30 cellular contexts compared by ENCODE assay signal in the genomic region with DNA sequence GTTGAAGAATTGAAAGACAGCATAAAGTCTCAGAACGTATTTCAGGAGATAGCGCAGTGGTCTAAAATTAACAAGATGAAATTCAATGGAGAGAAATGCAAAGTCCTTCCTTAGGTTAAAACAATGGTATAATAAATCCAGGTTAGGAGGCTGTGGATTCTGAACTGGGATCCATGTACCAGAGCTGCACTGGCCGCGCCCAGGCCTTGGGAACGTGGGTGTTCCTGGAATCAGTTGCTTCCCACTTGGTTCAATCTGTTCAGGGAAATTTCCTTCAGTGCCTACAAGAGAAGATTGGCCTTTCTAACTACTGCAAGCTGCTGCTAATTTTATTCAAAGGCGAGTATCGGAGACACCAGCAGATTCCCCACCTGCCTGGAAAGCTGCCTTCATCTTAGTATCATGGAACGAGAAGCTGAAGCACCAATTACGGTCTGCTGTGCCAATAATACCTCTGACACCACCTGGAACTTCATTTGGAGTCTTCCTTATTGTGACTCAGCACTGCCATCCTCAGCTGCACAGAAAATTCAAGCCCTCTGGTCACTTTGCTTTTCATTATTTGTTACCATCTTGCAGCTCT. TPM values are rescaled to one million over a fixed set of nuclear protein-coding genes. Genes with fewer than 3 reads are reported as not detected.
"Had no signal": no experiment of that assay in that cellular context is flagged by ENCODE, and none has a peak within 500 bp of the region (broad histone marks: within the 10 kb centered on the region; RNA-seq: fewer than 3 reads in every experiment).

No MANE protein-coding gene starts in this region.

- H3K4me3 ChIP-seq: adrenal gland, body of pancreas, gastroesophageal sphincter, pancreas, psoas muscle, sigmoid colon, thyroid gland, upper lobe of left lung, vagina had no signal

- H3K27ac Mint-ChIP-seq: activated naive CD8-positive, alpha-beta T cell treated with anti-CD3 and anti-CD28 coated beads for 36 hours; mesothelial cell of epicardium; naive thymus-derived CD4-positive, alpha-beta T cell; stimulated activated memory B cell treated with anti-CD40 and anti-IgM and Interleukin-4, amounts not matched to agents 10 μg/mL and 1 μg/mL and 100 μg/mL, for 72 hours; stimulated activated naive CD8-positive, alpha-beta T cell treated with anti-CD3 and anti-CD28 coated beads, Interleukin-15, amount 100 ng/mL, for 72 hours had no signal

- H3K27me3 ChIP-seq: adrenal gland, body of pancreas, gastroesophageal sphincter, pancreas, sigmoid colon, thyroid gland, upper lobe of left lung, vagina had no signal

- H3K4me1 Mint-ChIP-seq: activated naive CD8-positive, alpha-beta T cell treated with anti-CD3 and anti-CD28 coated beads for 36 hours; mesothelial cell of epicardium; naive thymus-derived CD4-positive, alpha-beta T cell; stimulated activated memory B cell treated with anti-CD40 and anti-IgM and Interleukin-4, amounts not matched to agents 10 μg/mL and 1 μg/mL and 100 μg/mL, for 72 hours; stimulated activated naive CD8-positive, alpha-beta T cell treated with anti-CD3 and anti-CD28 coated beads, Interleukin-15, amount 100 ng/mL, for 72 hours had no signal

- ATAC-seq: body of pancreas; gastroesophageal sphincter; left colon; naive thymus-derived CD4-positive, alpha-beta T cell; pancreas; psoas muscle; stimulated activated memory B cell treated with anti-CD40 and anti-IgM and Interleukin-4, amounts not matched to agents 10 μg/mL and 1 μg/mL and 100 μg/mL, for 72 hours; stimulated activated naive CD8-positive, alpha-beta T cell treated with anti-CD3 and anti-CD28 coated beads, Interleukin-15, amount 100 ng/mL, for 72 hours had no signal

- DNase-seq: activated CD4-positive, alpha-beta T cell treated with anti-CD3 and anti-CD28 coated beads for 4 hours; activated CD4-positive, alpha-beta T cell treated with anti-CD3 and anti-CD28 coated beads, Interleukin-2, amount 50 U/mL, for 4 hours; activated effector memory CD4-positive, alpha-beta T cell treated with Interleukin-2 at 50 U/mL for 16 hours; activated naive CD4-positive, alpha-beta T cell treated with Interleukin-2 at 50 U/mL for 16 hours; activated naive CD8-positive, alpha-beta T cell treated with anti-CD3 and anti-CD28 coated beads for 36 hours; adrenal gland; aorta; body of pancreas; hippocampal formation; kidney; left colon; mammary epithelial cell; naive thymus-derived CD4-positive, alpha-beta T cell; nucleus accumbens; pancreas; psoas muscle; sigmoid colon; small intestine; stimulated activated CD4-positive, alpha-beta T cell treated with anti-CD3 and anti-CD28 coated beads, Interleukin-4, amount 100 ng/mL, for 24 hours; stimulated activated naive CD8-positive, alpha-beta T cell treated with anti-CD3 and anti-CD28 coated beads, Interleukin-15, amount 100 ng/mL, for 72 hours; thyroid gland had no signal

- H3K36me3 Mint-ChIP-seq: activated naive CD8-positive, alpha-beta T cell treated with anti-CD3 and anti-CD28 coated beads for 36 hours; mesothelial cell of epicardium; naive thymus-derived CD4-positive, alpha-beta T cell; stimulated activated memory B cell treated with anti-CD40 and anti-IgM and Interleukin-4, amounts not matched to agents 10 μg/mL and 1 μg/mL and 100 μg/mL, for 72 hours had no signal

- H3K27ac ChIP-seq: adrenal gland, body of pancreas, gastroesophageal sphincter, pancreas, psoas muscle, sigmoid colon, thyroid gland, upper lobe of left lung, vagina, VCaP had no signal

- H3K4me1 ChIP-seq: adrenal gland, body of pancreas, gastroesophageal sphincter, pancreas, psoas muscle, sigmoid colon, thyroid gland, upper lobe of left lung, vagina had no signal

- H3K4me3 Mint-ChIP-seq: activated naive CD8-positive, alpha-beta T cell treated with anti-CD3 and anti-CD28 coated beads for 36 hours; mesothelial cell of epicardium; naive thymus-derived CD4-positive, alpha-beta T cell; stimulated activated memory B cell treated with anti-CD40 and anti-IgM and Interleukin-4, amounts not matched to agents 10 μg/mL and 1 μg/mL and 100 μg/mL, for 72 hours; stimulated activated naive CD8-positive, alpha-beta T cell treated with anti-CD3 and anti-CD28 coated beads, Interleukin-15, amount 100 ng/mL, for 72 hours had no signal

- H3K9me3 ChIP-seq: adrenal gland, body of pancreas, gastroesophageal sphincter, pancreas, psoas muscle, sigmoid colon, thyroid gland, upper lobe of left lung, vagina had no signal

- H3K27me3 Mint-ChIP-seq: activated naive CD8-positive, alpha-beta T cell treated with anti-CD3 and anti-CD28 coated beads for 36 hours; naive thymus-derived CD4-positive, alpha-beta T cell; stimulated activated memory B cell treated with anti-CD40 and anti-IgM and Interleukin-4, amounts not matched to agents 10 μg/mL and 1 μg/mL and 100 μg/mL, for 72 hours; stimulated activated naive CD8-positive, alpha-beta T cell treated with anti-CD3 and anti-CD28 coated beads, Interleukin-15, amount 100 ng/mL, for 72 hours had no signal

- H3K36me3 ChIP-seq: adrenal gland, gastroesophageal sphincter, pancreas, sigmoid colon, thyroid gland, upper lobe of left lung, vagina had no signal

RNA-seq across cellular contexts. Expression of a gene that starts 14.3 kb away (rescaled TPM):
- total RNA-seq: activated naive CD8-positive, alpha-beta T cell treated with anti-CD3 and anti-CD28 coated beads for 36 hours; endothelial cell of umbilical vein; fibroblast of lung; fibroblast of villous mesenchyme; mammary epithelial cell had no signal
- polyA plus RNA-seq: endothelial cell of umbilical vein; fibroblast of lung; mammary epithelial cell; naive thymus-derived CD4-positive, alpha-beta T cell had no signal
